In genomic region chr2:71331581-71332412, GRCh38 we compare ENCODE assay signal across 1 cellular context.
TF ChIP-seq lines count a peak whose summit lies in the region.

Gene ZNF638, plus strand, starts transcription at chr2:71331782. Its CDS starts 17,173 bp downstream, at chr2:71348955.

TF ChIP-seq in K562, 482 proteins besides CTCF, POLR2A, EP300 and RAD21 (continued from another document and continues in another):
- TF ChIP-seq ZBTB5 (IDR thresholded peaks at IDR 0.05) (no peak), ZNF639 (CRISPR knock-in tag; conservative IDR thresholded peaks at IDR 0.05 in 1 of 2, IDR thresholded peaks at IDR 0.05 in 1 of 2) (no peak), CCAR2 (IDR thresholded peaks at IDR 0.05; ENCODE audit: low read depth, low read length) (no peak), FOSL1 (tag; conservative IDR thresholded peaks at IDR 0.05) (no peak), CBX2 (IDR thresholded peaks at IDR 0.05; ENCODE audit: insufficient read depth, low read length, poor library complexity, severe bottlenecking) (no peak), ZBTB43 (CRISPR knock-in tag; IDR thresholded peaks at IDR 0.05) (no peak), DMBX1 (CRISPR knock-in tag; IDR thresholded peaks at IDR 0.05; ENCODE audit: borderline replicate concordance) (no peak), BACH1 (tag; IDR thresholded peaks at IDR 0.05) (no peak), ZNF324 (CRISPR knock-in tag; IDR thresholded peaks at IDR 0.05) (no peak), NCOA1 (IDR thresholded peaks at IDR 0.05; ENCODE audit: low read depth) (no peak; the same call in 1 of the 2 replicates), EWSR1 (IDR thresholded peaks at IDR 0.05; ENCODE audit: borderline replicate concordance, low read depth, partially characterized antibody) (no peak), ZNF184 (CRISPR knock-in tag; IDR thresholded peaks at IDR 0.05) (no peak), POLR3G (IDR thresholded peaks at IDR 0.05; ENCODE audit: extremely low read depth, insufficient read length, insufficient replicate concordance) (no peak), HMG20B (CRISPR knock-in tag; IDR thresholded peaks at IDR 0.05) (no peak), AFF1 (IDR thresholded peaks at IDR 0.05; ENCODE audit: low read depth in 1 of 2, partially characterized antibody in 2 of 2) (peak in 1 of 2 experiments; percentile 23), ILK (tag; IDR thresholded peaks at IDR 0.05; ENCODE audit: borderline replicate concordance, low read depth) (no peak), EGR1 (conservative IDR thresholded peaks at IDR 0.05) (peak; percentile 82), KLF16 (IDR thresholded peaks at IDR 0.05) (no peak), KDM1A (IDR thresholded peaks at IDR 0.05) (no peak), E2F6 (IDR thresholded peaks at IDR 0.05; ENCODE audit: borderline replicate concordance in 1 of 2, extremely low read depth in 1 of 2, insufficient read depth in 1 of 2, insufficient read length in 1 of 2, low read depth in 1 of 2, low read length in 1 of 2, poor library complexity in 1 of 2, severe bottlenecking in 1 of 2) (peak; percentile 49 to 61), CXXC5 (CRISPR knock-in tag; IDR thresholded peaks at IDR 0.05) (peak; percentile 83), SIRT6 (IDR thresholded peaks at IDR 0.05; ENCODE audit: low read depth, low read length) (no peak), RNF2 (IDR thresholded peaks at IDR 0.05) (no peak), AFF4 (CRISPR knock-in tag; IDR thresholded peaks at IDR 0.05) (no peak), ZFPM2 (CRISPR knock-in tag; IDR thresholded peaks at IDR 0.05) (no peak), ZNF197 (CRISPR knock-in tag; IDR thresholded peaks at IDR 0.05; ENCODE audit: low read depth) (no peak), GABPB1 (CRISPR knock-in tag; IDR thresholded peaks at IDR 0.05) (peak; percentile 38; the same call in 1 of the 2 replicates), GTF2E2 (tag; IDR thresholded peaks at IDR 0.05) (no peak), ZNF609 (CRISPR knock-in tag; IDR thresholded peaks at IDR 0.05; ENCODE audit: borderline replicate concordance) (no peak), ZNF12 (CRISPR knock-in tag; IDR thresholded peaks at IDR 0.05) (no peak), XRCC3 (IDR thresholded peaks at IDR 0.05) (no peak), PHTF2 (CRISPR knock-in tag; IDR thresholded peaks at IDR 0.05) (no peak), KDM2B (CRISPR knock-in tag; IDR thresholded peaks at IDR 0.05) (peak; percentile 67; the same call in 1 of the 2 replicates), E2F1 (CRISPR knock-in tag; IDR thresholded peaks at IDR 0.05) (no peak), GATA2 (CRISPR knock-in tag; IDR thresholded peaks at IDR 0.05) (no peak), ETS1 (conservative IDR thresholded peaks at IDR 0.05; ENCODE audit: control insufficient read depth, low read depth, low read length) (no peak), ZNF644 (tag; IDR thresholded peaks at IDR 0.05; ENCODE audit: low read depth) (no peak), MAFG (tag; conservative IDR thresholded peaks at IDR 0.05) (no peak), ZNF551 (CRISPR knock-in tag; IDR thresholded peaks at IDR 0.05) (no peak), HLTF (IDR thresholded peaks at IDR 0.05) (no peak), ETV6 (IDR thresholded peaks at IDR 0.05; ENCODE audit: borderline replicate concordance in 1 of 2, low read depth in 2 of 2, low read length in 1 of 2) (no peak), ETV6 (CRISPR knock-in tag; IDR thresholded peaks at IDR 0.05; ENCODE audit: borderline replicate concordance) (no peak), NR2F6 (CRISPR knock-in tag; IDR thresholded peaks at IDR 0.05) (no peak)
